Comparison of ENCODE assay signal across 10 cellular contexts in the genomic region with DNA sequence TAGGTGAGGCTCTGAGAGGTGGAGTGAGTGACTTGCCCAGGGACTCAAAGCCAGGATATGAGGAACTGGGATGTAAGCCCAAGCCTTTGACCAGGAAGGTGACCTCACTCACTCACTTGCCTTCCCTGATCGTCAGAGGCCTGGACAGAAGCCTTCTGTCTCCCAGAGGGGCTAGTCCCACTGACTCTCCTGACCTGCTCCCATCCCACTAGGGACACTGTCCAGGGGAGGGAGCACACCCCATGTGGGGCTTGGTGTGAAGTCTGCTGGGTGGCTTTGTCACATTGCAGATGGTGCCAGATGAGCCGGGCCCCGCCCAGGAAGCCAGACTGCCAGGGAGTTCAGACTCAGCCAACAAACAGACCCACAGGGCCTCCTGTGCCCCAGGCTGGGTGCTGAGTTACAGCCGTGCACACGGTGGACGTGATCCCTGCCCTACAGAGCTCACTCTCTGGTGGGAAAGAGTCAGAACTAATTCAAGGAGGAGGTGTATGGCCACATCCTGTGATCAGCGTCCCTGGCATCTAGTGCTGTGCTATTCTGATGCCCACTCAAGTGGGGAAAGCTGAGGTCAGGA. TPM values are rescaled to one million over a fixed set of nuclear protein-coding genes. Genes with fewer than 3 reads are reported as not detected.
DNase-seq lines count a peak whose midpoint lies in the region; ATAC-seq and TF ChIP-seq lines count a peak whose summit lies in the region.
"Had no signal": no experiment of that assay in that cellular context is flagged by ENCODE, and none has a peak within 500 bp of the region (broad histone marks: within the 10 kb centered on the region; RNA-seq: fewer than 3 reads in every experiment).

No MANE protein-coding gene starts in this region.

- no peaks in the 10 kb centered on the region for H3K27me3 ChIP-seq in RWPE2 (ENCODE audit: insufficient read depth, poor library complexity, severe bottlenecking)

- H3K9me3 ChIP-seq in RWPE2 (ENCODE audit: severe bottlenecking), result no peaks in the 10 kb centered on the region
- H3K9me3 ChIP-seq: thoracic aorta had no signal

- H3K27me3 Mint-ChIP-seq in activated naive CD4-positive, alpha-beta T cell treated with anti-CD3 and anti-CD28 coated beads, Interleukin-2, amount 10 ng/mL, durations not matched to agents 7 days and 5 days, result peaks cover 45% of the 10 kb centered on the region
- peaks cover 14% of the 10 kb centered on the region for H3K27me3 Mint-ChIP-seq in activated naive CD4-positive, alpha-beta T cell treated with anti-CD3 and anti-CD28 coated beads for 36 hours (ENCODE audit: low read depth)

- intact Hi-C loops in activated naive CD4-positive, alpha-beta T cell treated with anti-CD3 and anti-CD28 coated beads for 36 hours (cut with micrococcal nuclease), result no loop called here

- DNase-seq in activated naive CD4-positive, alpha-beta T cell treated with anti-CD3 and anti-CD28 coated beads, Interleukin-2, amount 10 ng/mL, durations not matched to agents 7 days and 5 days, result peak; percentile 49
- DNase-seq in activated naive CD4-positive, alpha-beta T cell treated with anti-CD3 and anti-CD28 coated beads for 36 hours, result no peak
- DNase-seq in RWPE2 (ENCODE audit: low spot score), result no peak
- DNase-seq in fibroblast of mammary gland (ENCODE audit: low read depth), result peak; percentile 66
- DNase-seq in stimulated activated effector memory CD8-positive, alpha-beta T cell treated with anti-CD3 and anti-CD28 coated beads, Interleukin-12 subunit alpha, Interleukin-12 subunit beta, amount 100 ng/mL, for 72 hours (ENCODE audit: low spot score in 2 of 2), result no peak
- DNase-seq in C1 segment of cervical spinal cord (lab: John Stamatoyannopoulos, UW), result no peak
- DNase-seq in OCI-M2 (lab: John Stamatoyannopoulos, UW; ENCODE audit: unreplicated experiment), result no peak
- DNase-seq: NCI-H345 had no signal

- no peak overlapping the region for H3K4me3 ChIP-seq in RWPE2 (ENCODE audit: severe bottlenecking)
- no peak overlapping the region for H3K4me3 ChIP-seq in fibroblast of mammary gland (ENCODE audit: control insufficient read depth, low read depth, low read length)
- H3K4me3 ChIP-seq: thoracic aorta had no signal

- peaks cover 5% of the 10 kb centered on the region for H3K4me1 ChIP-seq in RWPE2 (ENCODE audit: insufficient read depth, poor library complexity, severe bottlenecking)

- TF ChIP-seq CTCF in RWPE2 (IDR thresholded peaks at IDR 0.05; ENCODE audit: poor library complexity, severe bottlenecking) (no peak), fibroblast of mammary gland (conservative IDR thresholded peaks at IDR 0.05; ENCODE audit: control insufficient read depth, insufficient read depth, low read depth, low read length) (no peak)

- peaks cover 16% of the 10 kb centered on the region for H3K4me1 Mint-ChIP-seq in activated naive CD4-positive, alpha-beta T cell treated with anti-CD3 and anti-CD28 coated beads, Interleukin-2, amount 10 ng/mL, durations not matched to agents 7 days and 5 days
- peaks cover 7% of the 10 kb centered on the region for H3K4me1 Mint-ChIP-seq in activated naive CD4-positive, alpha-beta T cell treated with anti-CD3 and anti-CD28 coated beads for 36 hours (ENCODE audit: low read depth)
- peaks cover 37% of the 10 kb centered on the region for H3K4me1 Mint-ChIP-seq in stimulated activated effector memory CD8-positive, alpha-beta T cell treated with anti-CD3 and anti-CD28 coated beads, Interleukin-12 subunit alpha, Interleukin-12 subunit beta, amount 100 ng/mL, for 72 hours

- H3K4me3 Mint-ChIP-seq in activated naive CD4-positive, alpha-beta T cell treated with anti-CD3 and anti-CD28 coated beads, Interleukin-2, amount 10 ng/mL, durations not matched to agents 7 days and 5 days, result no peak overlapping the region
- no peak overlapping the region for H3K4me3 Mint-ChIP-seq in activated naive CD4-positive, alpha-beta T cell treated with anti-CD3 and anti-CD28 coated beads for 36 hours
- no peak overlapping the region for H3K4me3 Mint-ChIP-seq in stimulated activated effector memory CD8-positive, alpha-beta T cell treated with anti-CD3 and anti-CD28 coated beads, Interleukin-12 subunit alpha, Interleukin-12 subunit beta, amount 100 ng/mL, for 72 hours

- no peaks in the 10 kb centered on the region for H3K36me3 ChIP-seq in RWPE2 (ENCODE audit: low read depth)
- H3K36me3 ChIP-seq: thoracic aorta had no signal

- H3K27ac ChIP-seq in RWPE2 (ENCODE audit: poor library complexity, severe bottlenecking), result no peak overlapping the region
- H3K27ac ChIP-seq: thoracic aorta had no signal

- H3K9me3 Mint-ChIP-seq in activated naive CD4-positive, alpha-beta T cell treated with anti-CD3 and anti-CD28 coated beads, Interleukin-2, amount 10 ng/mL, durations not matched to agents 7 days and 5 days, result no peaks in the 10 kb centered on the region
- H3K9me3 Mint-ChIP-seq in activated naive CD4-positive, alpha-beta T cell treated with anti-CD3 and anti-CD28 coated beads for 36 hours, result no peaks in the 10 kb centered on the region
- H3K9me3 Mint-ChIP-seq in stimulated activated effector memory CD8-positive, alpha-beta T cell treated with anti-CD3 and anti-CD28 coated beads, Interleukin-12 subunit alpha, Interleukin-12 subunit beta, amount 100 ng/mL, for 72 hours, result no peaks in the 10 kb centered on the region

- H3K36me3 Mint-ChIP-seq in activated naive CD4-positive, alpha-beta T cell treated with anti-CD3 and anti-CD28 coated beads, Interleukin-2, amount 10 ng/mL, durations not matched to agents 7 days and 5 days, result no peaks in the 10 kb centered on the region
- no peaks in the 10 kb centered on the region for H3K36me3 Mint-ChIP-seq in activated naive CD4-positive, alpha-beta T cell treated with anti-CD3 and anti-CD28 coated beads for 36 hours (ENCODE audit: low read depth)
- no peaks in the 10 kb centered on the region for H3K36me3 Mint-ChIP-seq in stimulated activated effector memory CD8-positive, alpha-beta T cell treated with anti-CD3 and anti-CD28 coated beads, Interleukin-12 subunit alpha, Interleukin-12 subunit beta, amount 100 ng/mL, for 72 hours

- CTCF ChIA-PET in activated naive CD4-positive, alpha-beta T cell treated with anti-CD3 and anti-CD28 coated beads, Interleukin-2, amount 10 ng/mL, durations not matched to agents 7 days and 5 days (lab: Charles Lee), result interaction anchor here (1.3 kb wide), 1 partner anchor 11 kb away, joined by 3 read pairs; no protein-coding TSS in a partner anchor
- CTCF ChIA-PET in activated naive CD4-positive, alpha-beta T cell treated with anti-CD3 and anti-CD28 coated beads for 36 hours (lab: Charles Lee), result interaction anchor here (0.5 to 2.4 kb wide), 2 partner anchors 26 to 1875 kb away, joined by 3 to 6 read pairs; no protein-coding TSS in a partner anchor

- peak; percentile 61 for ATAC-seq in RWPE2 (ENCODE audit: low read depth)
- ATAC-seq in stimulated activated effector memory CD8-positive, alpha-beta T cell treated with anti-CD3 and anti-CD28 coated beads, Interleukin-12 subunit alpha, Interleukin-12 subunit beta, amount 100 ng/mL, for 72 hours, result peak; percentile 74
- no peak for ATAC-seq in GM21529 (IDR thresholded peaks at IDR 0.05; ENCODE audit: unreplicated experiment)

- H3K27ac Mint-ChIP-seq in activated naive CD4-positive, alpha-beta T cell treated with anti-CD3 and anti-CD28 coated beads, Interleukin-2, amount 10 ng/mL, durations not matched to agents 7 days and 5 days, result no peak overlapping the region
- no peak overlapping the region for H3K27ac Mint-ChIP-seq in activated naive CD4-positive, alpha-beta T cell treated with anti-CD3 and anti-CD28 coated beads for 36 hours
- peak overlapping the region; percentile 89 for H3K27ac Mint-ChIP-seq in stimulated activated effector memory CD8-positive, alpha-beta T cell treated with anti-CD3 and anti-CD28 coated beads, Interleukin-12 subunit alpha, Interleukin-12 subunit beta, amount 100 ng/mL, for 72 hours

RNA-seq across cellular contexts. Expression of a gene that starts 28.3 kb away (rescaled TPM):
- total RNA-seq in activated naive CD4-positive, alpha-beta T cell treated with anti-CD3 and anti-CD28 coated beads for 36 hours, result 10 to 100 TPM; 43.8 to 44.9 TPM

RNA-seq across cellular contexts. Expression of a gene that starts 28.6 kb away (rescaled TPM):
- 10 to 100 TPM; 19.8 to 20.2 TPM for total RNA-seq in activated naive CD4-positive, alpha-beta T cell treated with anti-CD3 and anti-CD28 coated beads for 36 hours

Comparison
In these comparisons a context has a peak if more than half of its experiments do, and no peak if none do; other contexts are left out.
1. DNase-seq: peak in activated naive CD4-positive, alpha-beta T cell treated with anti-CD3 and anti-CD28 coated beads, Interleukin-2, amount 10 ng/mL, durations not matched to agents 7 days and 5 days (single experiment) and fibroblast of mammary gland (single experiment); none in activated naive CD4-positive, alpha-beta T cell treated with anti-CD3 and anti-CD28 coated beads for 36 hours (single experiment), RWPE2 (single experiment), stimulated activated effector memory CD8-positive, alpha-beta T cell treated with anti-CD3 and anti-CD28 coated beads, Interleukin-12 subunit alpha, Interleukin-12 subunit beta, amount 100 ng/mL, for 72 hours (0 of 2), C1 segment of cervical spinal cord (0 of 14) and OCI-M2 (single experiment).